ENCODE assay signal across 9 cellular contexts in genomic region chr2:25420820-25421237, GRCh38.
DNase-seq lines count a peak whose midpoint lies in the region; ATAC-seq, FAIRE-seq and TF ChIP-seq lines count a peak whose summit lies in the region.
"Had no signal": no experiment of that assay in that cellular context is flagged by ENCODE, and none has a peak within 500 bp of the region (broad histone marks: within the 10 kb centered on the region; RNA-seq: fewer than 3 reads in every experiment).

No MANE protein-coding gene starts in this region.

- H3K27me3 Mint-ChIP-seq in dendritic cell treated with granulocyte-macrophage colony-stimulating factor and Interleukin-4, amounts not matched to agents 40 ng/mL and 50 ng/mL, for 4 days = no peaks in the 10 kb centered on the region
- H3K27me3 Mint-ChIP-seq in neural progenitor cell (ENCODE audit: insufficient read depth, low read depth) = no peaks in the 10 kb centered on the region

- H3K9ac ChIP-seq in neural progenitor cell = no peak overlapping the region

- H3K9me3 ChIP-seq in MG63 = no peaks in the 10 kb centered on the region
- H3K9me3 ChIP-seq in neural progenitor cell (ENCODE audit: low read depth) = no peaks in the 10 kb centered on the region

- no peak for DNase-seq in GM12892 (ENCODE audit: insufficient read length)
- no peak for DNase-seq in RKO (ENCODE audit: low spot score)
- DNase-seq in COR-L47 (lab: John Stamatoyannopoulos, UW) = no peak
- DNase-seq in MG63 = no peak
- no peak for DNase-seq in neural progenitor cell (ENCODE audit: low spot score)

- no peaks in the 10 kb centered on the region for H3K36me3 Mint-ChIP-seq in dendritic cell treated with granulocyte-macrophage colony-stimulating factor and Interleukin-4, amounts not matched to agents 40 ng/mL and 50 ng/mL, for 4 days (ENCODE audit: low read depth)
- peaks cover 15% of the 10 kb centered on the region for H3K36me3 Mint-ChIP-seq in neural progenitor cell

- H3K27me3 ChIP-seq in MG63 (no peaks in the 10 kb centered on the region), neural progenitor cell (no peaks in the 10 kb centered on the region)

- no peak overlapping the region for H3K27ac ChIP-seq in neural progenitor cell

- peak; percentile 47 for ATAC-seq in GM21381 (IDR thresholded peaks at IDR 0.05; ENCODE audit: unreplicated experiment)
- ATAC-seq in HG03432 (IDR thresholded peaks at IDR 0.05; ENCODE audit: unreplicated experiment) = peak; percentile 52

- no peaks in the 10 kb centered on the region for H3K36me3 ChIP-seq in MG63
- no peaks in the 10 kb centered on the region for H3K36me3 ChIP-seq in neural progenitor cell

- peak; percentile 93 for FAIRE-seq in GM12892 (lab: Jason Lieb, UNC)
- FAIRE-seq: endometrium had no signal

- no peak overlapping the region for H3K4me3 Mint-ChIP-seq in dendritic cell treated with granulocyte-macrophage colony-stimulating factor and Interleukin-4, amounts not matched to agents 40 ng/mL and 50 ng/mL, for 4 days
- H3K4me3 Mint-ChIP-seq in neural progenitor cell = no peak overlapping the region

- no peaks in the 10 kb centered on the region for H3F3A ChIP-seq in neural progenitor cell (ENCODE audit: low read depth)

- H3K4me2 ChIP-seq in neural progenitor cell = no peak overlapping the region

- no peak for TF ChIP-seq CTCF in neural progenitor cell (IDR thresholded peaks at IDR 0.05)

- intact Hi-C loops in dendritic cell treated with granulocyte-macrophage colony-stimulating factor and Interleukin-4, amounts not matched to agents 40 ng/mL and 50 ng/mL, for 4 days (cut with micrococcal nuclease) = no loop called here

- peak overlapping the region; percentile 75 for H3K27ac Mint-ChIP-seq in dendritic cell treated with granulocyte-macrophage colony-stimulating factor and Interleukin-4, amounts not matched to agents 40 ng/mL and 50 ng/mL, for 4 days
- H3K27ac Mint-ChIP-seq in neural progenitor cell = no peak overlapping the region

- H3K79me2 ChIP-seq in neural progenitor cell (ENCODE audit: low read depth) = no peaks in the 10 kb centered on the region

- H3K9me3 Mint-ChIP-seq in dendritic cell treated with granulocyte-macrophage colony-stimulating factor and Interleukin-4, amounts not matched to agents 40 ng/mL and 50 ng/mL, for 4 days = no peaks in the 10 kb centered on the region
- no peaks in the 10 kb centered on the region for H3K9me3 Mint-ChIP-seq in neural progenitor cell

- H3K4me1 Mint-ChIP-seq in dendritic cell treated with granulocyte-macrophage colony-stimulating factor and Interleukin-4, amounts not matched to agents 40 ng/mL and 50 ng/mL, for 4 days (ENCODE audit: low read depth) = peaks cover 32% of the 10 kb centered on the region
- no peaks in the 10 kb centered on the region for H3K4me1 Mint-ChIP-seq in neural progenitor cell

- peak; percentile 88 for TF ChIP-seq POLR2A in GM12892 (IDR thresholded peaks at IDR 0.05; ENCODE audit: low read depth, low read length)

- H4K20me1 ChIP-seq in neural progenitor cell (ENCODE audit: low read depth) = no peaks in the 10 kb centered on the region

- H3K4me3 ChIP-seq in MG63 (no peak overlapping the region), neural progenitor cell (no peak overlapping the region)

- H2AFZ ChIP-seq in neural progenitor cell (replicated peaks) = no peak overlapping the region

- H3K4me1 ChIP-seq in neural progenitor cell = no peaks in the 10 kb centered on the region
